ENCODE assay signal across 8 cellular contexts in the genomic region with DNA sequence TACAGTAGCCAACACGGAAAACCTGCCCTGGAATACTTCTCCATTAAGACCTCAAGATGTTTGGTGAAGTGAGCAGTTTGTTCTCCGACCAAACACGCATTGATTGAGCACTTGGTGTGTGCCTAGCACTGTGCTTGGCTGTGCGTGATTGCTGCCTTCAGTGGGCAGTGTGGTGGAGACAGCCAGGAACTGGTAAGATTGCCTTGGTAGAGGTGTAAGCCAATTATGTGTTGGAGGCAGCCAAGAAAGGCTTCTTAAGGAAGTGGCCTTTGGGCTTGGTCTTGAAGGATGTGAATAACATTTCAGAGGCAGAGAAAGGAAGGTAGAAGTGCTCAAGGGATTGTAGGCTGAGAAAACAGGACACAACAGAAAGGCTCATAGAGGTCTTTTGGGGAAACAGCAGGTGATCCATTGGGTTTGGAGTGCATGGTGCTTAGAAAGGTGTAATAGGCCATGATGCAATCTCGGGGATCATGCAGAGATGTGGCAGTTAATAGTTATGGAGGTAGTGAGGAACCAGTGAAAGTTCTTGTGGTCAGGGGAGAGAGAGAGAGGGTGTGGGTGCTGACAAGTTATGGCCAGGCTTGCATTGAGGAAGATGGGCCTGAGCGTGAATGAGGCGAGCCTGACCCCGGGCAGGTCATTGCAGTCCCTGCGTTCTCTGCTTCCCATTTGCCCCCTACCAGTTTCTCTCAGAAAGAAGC. TPM values are rescaled to one million over a fixed set of nuclear protein-coding genes. Genes with fewer than 3 reads are reported as not detected.
DNase-seq lines count a peak whose midpoint lies in the region; ATAC-seq, FAIRE-seq and TF ChIP-seq lines count a peak whose summit lies in the region.

No MANE protein-coding gene starts in this region.

- H3K4ac ChIP-seq in mesenchymal stem cell (ENCODE audit: low read depth in 1 of 2, low read length in 2 of 2), result peak overlapping the region in 1 of 2 experiments; percentile 37

- DNase-seq in GM12892 (ENCODE audit: insufficient read length) (no peak), NOMO-1 (lab: John Stamatoyannopoulos, UW; ENCODE audit: unreplicated experiment in 2 of 2) (peak; percentile 87), mesenchymal stem cell (no peak), midbrain (lab: John Stamatoyannopoulos, UW) (no peak), NCI-H128 (lab: John Stamatoyannopoulos, UW; ENCODE audit: unreplicated experiment) (no peak), HFFc6 (no peak), smooth muscle cell (lab: John Stamatoyannopoulos, UW; ENCODE audit: unreplicated experiment) (no peak)

- H2AK5ac ChIP-seq in mesenchymal stem cell (ENCODE audit: low read length, severe bottlenecking), result no peak overlapping the region

- H3K9ac ChIP-seq in mesenchymal stem cell (ENCODE audit: low read length), result no peak overlapping the region
- no peak overlapping the region for H3K9ac ChIP-seq in smooth muscle cell (ENCODE audit: low read depth)

- WGBS in mesenchymal stem cell, result 94% methylated on average over 6 of the region's 9 CpGs
- 94% methylated on average over 9 of the region's 9 CpGs for WGBS in smooth muscle cell (ENCODE audit: low lambda C conversion rate)

- H2BK120ac ChIP-seq in mesenchymal stem cell (ENCODE audit: low read depth, low read length), result no peak overlapping the region

- H3F3A ChIP-seq in smooth muscle cell (ENCODE audit: low read depth), result no peaks in the 10 kb centered on the region

- no peaks in the 10 kb centered on the region for H3K9me3 Mint-ChIP-seq in HFFc6

- H3K4me2 ChIP-seq in mesenchymal stem cell (ENCODE audit: low read length, poor library complexity, severe bottlenecking), result no peak overlapping the region
- H3K4me2 ChIP-seq in smooth muscle cell, result no peak overlapping the region

- no peak overlapping the region for H2BK15ac ChIP-seq in mesenchymal stem cell (ENCODE audit: low read depth, poor library complexity, severe bottlenecking)

- H3K27me3 ChIP-seq in mesenchymal stem cell (ENCODE audit: control insufficient read depth in 1 of 2, insufficient read depth in 1 of 2, low read length in 2 of 2), result no peaks in the 10 kb centered on the region
- H3K27me3 ChIP-seq in smooth muscle cell (ENCODE audit: low read depth), result no peaks in the 10 kb centered on the region

- no peak overlapping the region for H3K27ac ChIP-seq in mesenchymal stem cell (ENCODE audit: low read length, poor library complexity, severe bottlenecking)
- H3K27ac ChIP-seq in smooth muscle cell (ENCODE audit: low read depth), result no peak overlapping the region

- H3K23ac ChIP-seq in mesenchymal stem cell (ENCODE audit: low read length in 2 of 2), result peak overlapping the region in 1 of 2 experiments; percentile 18

- peak overlapping the region in 1 of 2 experiments; percentile 72 for H3K18ac ChIP-seq in mesenchymal stem cell (ENCODE audit: low read depth in 1 of 2, low read length in 2 of 2)

- no peak overlapping the region for H3K4me3 Mint-ChIP-seq in HFFc6

- H4K8ac ChIP-seq in mesenchymal stem cell (ENCODE audit: low read length), result peak overlapping the region; percentile 46

- H3K36me3 ChIP-seq in mesenchymal stem cell (ENCODE audit: control insufficient read depth in 1 of 2, insufficient read depth in 2 of 2, low read depth in 1 of 2, low read length in 2 of 2) (no peaks in the 10 kb centered on the region), smooth muscle cell (ENCODE audit: low read depth) (no peaks in the 10 kb centered on the region)

- H3K14ac ChIP-seq in mesenchymal stem cell (ENCODE audit: low read length in 2 of 2), result peak overlapping the region in 1 of 2 experiments; percentile 91

- TF ChIP-seq CTCF in HFFc6 (IDR thresholded peaks at IDR 0.05), result no peak
- TF ChIP-seq CTCF in smooth muscle cell (IDR thresholded peaks at IDR 0.05; ENCODE audit: borderline replicate concordance, insufficient read depth, poor library complexity, severe bottlenecking), result no peak

- H3K27me3 Mint-ChIP-seq in HFFc6 (ENCODE audit: insufficient read depth), result no peaks in the 10 kb centered on the region; the same call in 1 of the 2 replicates

- peak overlapping the region in 1 of 2 experiments; percentile 75 for H2BK12ac ChIP-seq in mesenchymal stem cell (ENCODE audit: low read length in 2 of 2)

- peak; percentile 46; the same call in 1 of the 2 replicates for TF ChIP-seq POLR2A in GM12892 (IDR thresholded peaks at IDR 0.05; ENCODE audit: low read depth, low read length)

- H3K4me3 ChIP-seq in mesenchymal stem cell (ENCODE audit: insufficient read depth in 1 of 2, low read depth in 1 of 2, low read length in 2 of 2) (no peak overlapping the region), smooth muscle cell (no peak overlapping the region)

- H3K4me1 Mint-ChIP-seq in HFFc6 (ENCODE audit: low read depth), result peaks cover 49% of the 10 kb centered on the region

- H3K9me3 ChIP-seq in mesenchymal stem cell (ENCODE audit: control insufficient read depth, low read length) (no peaks in the 10 kb centered on the region), smooth muscle cell (replicated peaks; ENCODE audit: low read depth) (no peaks in the 10 kb centered on the region)

- H2BK5ac ChIP-seq in mesenchymal stem cell (ENCODE audit: low read depth, low read length, poor library complexity, severe bottlenecking), result no peak overlapping the region

- H4K91ac ChIP-seq in mesenchymal stem cell (ENCODE audit: low read length), result no peak overlapping the region

- H3K79me1 ChIP-seq in mesenchymal stem cell (replicated peaks; ENCODE audit: low read length, poor library complexity, severe bottlenecking), result peaks cover 28% of the 10 kb centered on the region

- H2AFZ ChIP-seq in mesenchymal stem cell (ENCODE audit: low read depth, low read length) (no peak overlapping the region), smooth muscle cell (ENCODE audit: low read depth) (no peak overlapping the region)

- H4K20me1 ChIP-seq in smooth muscle cell (ENCODE audit: low read depth), result peaks cover 100% of the 10 kb centered on the region

- FAIRE-seq in GM12892 (lab: Jason Lieb, UNC), result peak; percentile 77

- peak; percentile 38 for ATAC-seq in GM21619 (IDR thresholded peaks at IDR 0.05; ENCODE audit: unreplicated experiment)

- H3K36me3 Mint-ChIP-seq in HFFc6 (ENCODE audit: low read depth), result no peaks in the 10 kb centered on the region

- peaks cover 99% of the 10 kb centered on the region for H3K79me2 ChIP-seq in smooth muscle cell (ENCODE audit: low read depth)

- no peak overlapping the region for H3K27ac Mint-ChIP-seq in HFFc6

- H3K4me1 ChIP-seq in mesenchymal stem cell (ENCODE audit: control insufficient read depth, insufficient read depth, low read depth, low read length), result no peaks in the 10 kb centered on the region
- H3K4me1 ChIP-seq in smooth muscle cell (ENCODE audit: low read depth), result peaks cover 32% of the 10 kb centered on the region

RNA-seq across cellular contexts. Expression of gene B3GNT2, which starts 6.3 kb away (rescaled TPM):
- 65.4 TPM for polyA plus RNA-seq in GM12892 (2012; ENCODE audit: missing spikeins)
- polyA plus RNA-seq in mesenchymal stem cell (2013, experiment 1 of 2), result 22.1 TPM
- polyA plus RNA-seq in mesenchymal stem cell (2013, experiment 2 of 2), result 24.1 TPM
- total RNA-seq in HFFc6 (2021; fragmentation: NEBNext Ultra II Directional; extraction: Animal tissue kit (Norgen Biotek cat#: 25700)), result 10 to 100 TPM; 12.5 to 16.7 (median 15.1) TPM
- 29.3 and 32.1 TPM in 2 replicates for total RNA-seq in smooth muscle cell
- 13.9 and 16.5 TPM in 2 replicates for polyA plus RNA-seq in smooth muscle cell

Comparison
In these comparisons a context has a peak if more than half of its experiments do, and no peak if none do; other contexts are left out.
1. DNase-seq: peak in NOMO-1 (2 of 2); none in GM12892 (single experiment), mesenchymal stem cell (single experiment), midbrain (single experiment), NCI-H128 (single experiment), HFFc6 (single experiment) and smooth muscle cell (single experiment).